Comparison of ENCODE assay signal across 1 cellular context in genomic region chr16:87395181-87395842, GRCh38.
A peak's percentile ranks its signal among the peaks of the same experiment; 100 is the strongest.
TF ChIP-seq lines count a peak whose summit lies in the region.

No MANE protein-coding gene starts in this region.

TF ChIP-seq in K562, 482 proteins besides CTCF, POLR2A, EP300 and RAD21:
- TF ChIP-seq RBFOX2 (IDR thresholded peaks at IDR 0.05; ENCODE audit: low read depth, low read length) (peak; percentile 38; the same call in 1 of the 2 replicates), ZNF253 (CRISPR knock-in tag; conservative IDR thresholded peaks at IDR 0.05) (no peak), ZBTB34 (CRISPR knock-in tag; IDR thresholded peaks at IDR 0.05) (no peak), SOX6 (IDR thresholded peaks at IDR 0.05) (no peak), CBFB (CRISPR knock-in tag; IDR thresholded peaks at IDR 0.05) (no peak), SLC30A9 (CRISPR knock-in tag; IDR thresholded peaks at IDR 0.05) (no peak), GTF2F1 (IDR thresholded peaks at IDR 0.05; ENCODE audit: low read depth, low read length) (no peak), RBM15 (IDR thresholded peaks at IDR 0.05; ENCODE audit: insufficient read depth, low read length) (no peak), AFF4 (CRISPR knock-in tag; IDR thresholded peaks at IDR 0.05) (0 out of 2 replicates have a peak, but pooled peaks have one; percentile 50), ELF1 (tag; IDR thresholded peaks at IDR 0.05) (no peak), TOE1 (IDR thresholded peaks at IDR 0.05; ENCODE audit: borderline replicate concordance) (no peak), TOE1 (CRISPR knock-in tag; IDR thresholded peaks at IDR 0.05; ENCODE audit: borderline replicate concordance, low read depth) (no peak), NEUROD1 (IDR thresholded peaks at IDR 0.05; ENCODE audit: borderline replicate concordance, low read depth, low read length, partially characterized antibody) (no peak), MTA1 (IDR thresholded peaks at IDR 0.05; ENCODE audit: borderline replicate concordance) (no peak), SRSF3 (IDR thresholded peaks at IDR 0.05; ENCODE audit: insufficient read depth, low read length) (no peak), ZNF639 (CRISPR knock-in tag; conservative IDR thresholded peaks at IDR 0.05 in 1 of 2, IDR thresholded peaks at IDR 0.05 in 1 of 2) (no peak), FOXA3 (CRISPR knock-in tag; conservative IDR thresholded peaks at IDR 0.05 in 1 of 2, IDR thresholded peaks at IDR 0.05 in 1 of 2) (no peak), KDM4B (IDR thresholded peaks at IDR 0.05; ENCODE audit: borderline replicate concordance in 2 of 2, low read depth in 1 of 2) (no peak), SP1 (CRISPR knock-in tag; IDR thresholded peaks at IDR 0.05) (peak; percentile 57; the same call in 1 of the 2 replicates), ZFP91 (CRISPR knock-in tag; IDR thresholded peaks at IDR 0.05) (no peak), HDAC1 (IDR thresholded peaks at IDR 0.05) (no peak), ZNF644 (tag; IDR thresholded peaks at IDR 0.05; ENCODE audit: low read depth) (no peak)
